13 cellular contexts compared by ENCODE assay signal in the genomic region with DNA sequence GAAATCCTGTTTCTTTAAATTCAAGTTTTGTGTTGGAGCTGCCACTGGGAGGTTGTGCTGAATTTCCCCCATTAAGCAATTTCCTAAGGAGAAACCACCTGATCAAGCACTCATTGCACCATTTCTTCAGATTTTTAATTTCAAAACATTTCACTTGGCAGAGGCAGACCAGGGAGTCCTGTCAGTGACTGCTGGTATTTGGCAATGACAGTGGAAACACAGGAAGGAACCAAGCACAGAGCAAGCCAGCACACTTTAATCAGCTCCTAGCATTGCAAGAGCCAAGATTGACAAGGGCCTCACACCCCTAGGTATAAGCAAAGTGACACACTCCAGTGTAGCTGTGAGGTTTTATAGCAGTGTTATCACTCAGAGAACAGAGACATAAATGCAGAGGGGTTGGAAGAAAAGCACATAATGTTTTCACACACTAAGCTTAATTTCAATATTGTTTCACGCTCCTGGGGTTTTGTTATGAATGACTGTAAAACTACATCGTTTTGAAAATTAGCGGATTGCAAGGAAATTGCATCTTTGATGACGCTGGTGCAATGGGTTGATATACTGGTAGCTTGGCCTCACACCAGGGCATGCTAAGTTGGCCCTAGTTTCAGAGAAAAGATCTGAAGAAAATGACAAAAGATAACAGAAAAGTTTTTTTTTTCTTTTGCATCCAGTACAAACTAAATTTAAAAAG.
DNase-seq lines count a peak whose midpoint lies in the region; ATAC-seq and TF ChIP-seq lines count a peak whose summit lies in the region.
"Had no signal": no experiment of that assay in that cellular context is flagged by ENCODE, and none has a peak within 500 bp of the region (broad histone marks: within the 10 kb centered on the region; RNA-seq: fewer than 3 reads in every experiment).

No MANE protein-coding gene starts in this region.

- H3K9me1 ChIP-seq in IMR-90 (ENCODE audit: insufficient read depth, low read length): no peaks in the 10 kb centered on the region

- no peaks in the 10 kb centered on the region for H3K36me3 Mint-ChIP-seq in MCF 10A (ENCODE audit: insufficient read depth, unreplicated experiment)
- H3K36me3 Mint-ChIP-seq in activated CD4-positive, alpha-beta T cell treated with anti-CD3 and anti-CD28 coated beads for 36 hours (ENCODE audit: low read depth): no peaks in the 10 kb centered on the region
- H3K36me3 Mint-ChIP-seq: stimulated activated effector memory CD8-positive, alpha-beta T cell treated with anti-CD3 and anti-CD28 coated beads, Interleukin-12 subunit alpha, Interleukin-12 subunit beta, amount 100 ng/mL, for 72 hours had no signal

- in situ Hi-C loops in IMR-90 (cut with MboI; ENCODE audit: low sequenced_read_pairs): no loop called here

- H3K4me3 ChIP-seq in IMR-90 (ENCODE audit: insufficient read depth, low read depth, low read length) (no peak overlapping the region), hepatocyte (no peak overlapping the region), suprapubic skin (no peak overlapping the region)

- H3K4me2 ChIP-seq in IMR-90 (ENCODE audit: low read depth, low read length) (peak overlapping the region; percentile 0; the same call in 1 of the 2 replicates), hepatocyte (no peak overlapping the region)

- dilution Hi-C loops in IMR-90 (cut with HindIII; ENCODE audit: low sequenced_read_pairs, unreplicated experiment): no loop called here

- H2BK15ac ChIP-seq in IMR-90 (ENCODE audit: low read depth, low read length): peak overlapping the region; percentile 5; the same call in 2 of the 3 replicates

- DNase-seq in IMR-90 (peak; percentile 38), MCF 10A (ENCODE audit: unreplicated experiment) (peak; percentile 92), hepatocyte (ENCODE audit: low spot score) (peak; percentile 11), suprapubic skin (ENCODE audit: low spot score in 2 of 2) (no peak), UCSD-AML1 (lab: John Stamatoyannopoulos, UW; ENCODE audit: unreplicated experiment) (no peak)
- no peak for DNase-seq in activated CD4-positive, alpha-beta T cell treated with anti-CD3 and anti-CD28 coated beads for 36 hours
- DNase-seq: activated CD4-positive, CD25-positive, alpha-beta regulatory T cell; NCI-H2171 treated with DMSO at 0.1 percent for 48 hours; SHP77 treated with DMSO at 0.1 percent for 48 hours had no signal

- peak overlapping the region; percentile 58 for H2AFZ ChIP-seq in IMR-90 (replicated peaks; ENCODE audit: low read length, poor library complexity)
- no peak overlapping the region for H2AFZ ChIP-seq in hepatocyte

- H3K9me3 ChIP-seq in IMR-90 (ENCODE audit: control insufficient read depth, insufficient read depth, low read length) (no peaks in the 10 kb centered on the region), hepatocyte (ENCODE audit: low read depth) (no peaks in the 10 kb centered on the region), suprapubic skin (no peaks in the 10 kb centered on the region)

- peak overlapping the region; percentile 62 for H3K18ac ChIP-seq in IMR-90 (ENCODE audit: low read depth, low read length)

- no peak overlapping the region for H3K9ac ChIP-seq in IMR-90 (ENCODE audit: low read depth, low read length)

- TF ChIP-seq RAD21 in IMR-90 (IDR thresholded peaks at IDR 0.05; ENCODE audit: low read length): no peak

- peak overlapping the region; percentile 15 for H3K14ac ChIP-seq in IMR-90 (replicated peaks; ENCODE audit: low read depth, low read length)

- H3K56ac ChIP-seq in IMR-90 (ENCODE audit: extremely low read depth, insufficient read depth, low read length): peak overlapping the region; percentile 56; the same call in 1 of the 2 replicates

- ATAC-seq in IMR-90 (ENCODE audit: low read depth) (peak; percentile 28; the same call in 1 of the 2 replicates), GM19395 (IDR thresholded peaks at IDR 0.05; ENCODE audit: unreplicated experiment) (no peak)
- ATAC-seq in activated CD4-positive, alpha-beta T cell treated with anti-CD3 and anti-CD28 coated beads for 36 hours: no peak
- ATAC-seq: activated T-helper 17 cell treated with anti-CD3 and anti-CD28 coated beads, Interleukin-2, amount 50 U/mL, for 72 hours; stimulated activated effector memory CD8-positive, alpha-beta T cell treated with anti-CD3 and anti-CD28 coated beads, Interleukin-12 subunit alpha, Interleukin-12 subunit beta, amount 100 ng/mL, for 72 hours had no signal

- H2AK5ac ChIP-seq in IMR-90 (ENCODE audit: low read depth, low read length): peak overlapping the region; percentile 52

- no peaks in the 10 kb centered on the region for H3K27me3 ChIP-seq in IMR-90 (ENCODE audit: control insufficient read depth, insufficient read depth, low read length)
- no peaks in the 10 kb centered on the region for H3K27me3 ChIP-seq in hepatocyte
- H3K27me3 ChIP-seq in suprapubic skin: no peaks in the 10 kb centered on the region

- CTCF ChIA-PET in IMR-90 (lab: Yijun Ruan, JAX) (interaction anchor here (0.7 to 1.8 kb wide), 3 partner anchors 26 to 50 kb away, joined by 3 to 5 read pairs (median 4); no protein-coding TSS in a partner anchor), MCF 10A (lab: Yijun Ruan, JAX) (interaction anchor here (0.6 to 1.1 kb wide), 4 partner anchors 74 to 1309 kb away, joined by 3 to 4 read pairs (median 3); no protein-coding TSS in a partner anchor)
- CTCF ChIA-PET in activated CD4-positive, alpha-beta T cell treated with anti-CD3 and anti-CD28 coated beads for 36 hours (lab: Charles Lee): interaction anchor here (0.6 kb wide), 1 partner anchor 25 kb away, joined by 3 read pairs; no protein-coding TSS in a partner anchor

- intact Hi-C loops in IMR-90 (cut with micrococcal nuclease): loop anchor here (10.0 kb wide), 2 partner anchors 138 to 768 kb away; partner anchors contain the start of gene TFAP2A
- intact Hi-C loops in MCF 10A (cut with micrococcal nuclease): loop anchor here (10.0 kb wide), 1 partner anchor 758 kb away; no protein-coding TSS in a partner anchor
- intact Hi-C loops in activated CD4-positive, alpha-beta T cell treated with anti-CD3 and anti-CD28 coated beads for 36 hours (cut with DNase I, micrococcal nuclease): no loop called here

- H3K36me3 ChIP-seq in IMR-90 (ENCODE audit: control insufficient read depth, insufficient read depth, low read length) (no peaks in the 10 kb centered on the region), hepatocyte (replicated peaks; ENCODE audit: insufficient read depth, low read depth) (no peaks in the 10 kb centered on the region), suprapubic skin (no peaks in the 10 kb centered on the region)

- H4K5ac ChIP-seq in IMR-90 (ENCODE audit: low read depth, low read length): peak overlapping the region; percentile 92; the same call in 1 of the 2 replicates

- BruUV-seq in IMR-90 (replicated peaks; lab: Mats Ljungman, UMichigan) (no TSS peak), MCF 10A (replicated peaks; lab: Mats Ljungman, UMichigan) (no TSS peak)

- peak overlapping the region; percentile 68 for H4K91ac ChIP-seq in IMR-90 (ENCODE audit: insufficient read depth, low read depth, low read length)

- no peak overlapping the region for H3K4me3 Mint-ChIP-seq in MCF 10A (ENCODE audit: unreplicated experiment)
- H3K4me3 Mint-ChIP-seq in activated CD4-positive, alpha-beta T cell treated with anti-CD3 and anti-CD28 coated beads for 36 hours: no peak overlapping the region
- H3K4me3 Mint-ChIP-seq: activated T-helper 17 cell treated with anti-CD3 and anti-CD28 coated beads, Interleukin-2, amount 50 U/mL, for 72 hours; stimulated activated effector memory CD8-positive, alpha-beta T cell treated with anti-CD3 and anti-CD28 coated beads, Interleukin-12 subunit alpha, Interleukin-12 subunit beta, amount 100 ng/mL, for 72 hours had no signal

- POLR2A ChIA-PET in IMR-90 (lab: Charles Lee; ENCODE audit: unreplicated experiment) (no interaction called here), MCF 10A (lab: Yijun Ruan, JAX) (interaction anchor here (0.6 to 3.0 kb wide), 13 partner anchors 9 to 769 kb away, joined by 3 to 25 read pairs (median 4); partner anchors contain the start of gene TFAP2A)
- POLR2A ChIA-PET in activated CD4-positive, alpha-beta T cell treated with anti-CD3 and anti-CD28 coated beads for 36 hours (lab: Charles Lee): no interaction called here

- no peaks in the 10 kb centered on the region for H3K9me2 ChIP-seq in hepatocyte (replicated peaks; ENCODE audit: insufficient read depth)

- H2BK5ac ChIP-seq in IMR-90 (ENCODE audit: low read depth, low read length, poor library complexity, severe bottlenecking): peak overlapping the region; percentile 83

- H4K8ac ChIP-seq in IMR-90 (ENCODE audit: low read depth in 2 of 2, low read length in 2 of 2): peak overlapping the region; percentile 1 to 92; a peak in 3 of 4 replicates

- H2BK120ac ChIP-seq in IMR-90 (ENCODE audit: low read depth, low read length): peak overlapping the region; percentile 87

- H3K4me1 Mint-ChIP-seq in MCF 10A (ENCODE audit: insufficient read depth, unreplicated experiment): peaks cover 23% of the 10 kb centered on the region
- H3K4me1 Mint-ChIP-seq in activated CD4-positive, alpha-beta T cell treated with anti-CD3 and anti-CD28 coated beads for 36 hours: no peaks in the 10 kb centered on the region
- H3K4me1 Mint-ChIP-seq: activated T-helper 17 cell treated with anti-CD3 and anti-CD28 coated beads, Interleukin-2, amount 50 U/mL, for 72 hours; stimulated activated effector memory CD8-positive, alpha-beta T cell treated with anti-CD3 and anti-CD28 coated beads, Interleukin-12 subunit alpha, Interleukin-12 subunit beta, amount 100 ng/mL, for 72 hours had no signal

- H4K20me1 ChIP-seq in IMR-90 (ENCODE audit: insufficient read depth, low read length): no peaks in the 10 kb centered on the region
- no peaks in the 10 kb centered on the region for H4K20me1 ChIP-seq in hepatocyte (ENCODE audit: insufficient read depth, poor library complexity, severe bottlenecking)

- H3K27ac Mint-ChIP-seq in MCF 10A (ENCODE audit: low read depth, unreplicated experiment): peak overlapping the region; percentile 32
- H3K27ac Mint-ChIP-seq in activated CD4-positive, alpha-beta T cell treated with anti-CD3 and anti-CD28 coated beads for 36 hours: no peak overlapping the region
- H3K27ac Mint-ChIP-seq: activated T-helper 17 cell treated with anti-CD3 and anti-CD28 coated beads, Interleukin-2, amount 50 U/mL, for 72 hours; stimulated activated effector memory CD8-positive, alpha-beta T cell treated with anti-CD3 and anti-CD28 coated beads, Interleukin-12 subunit alpha, Interleukin-12 subunit beta, amount 100 ng/mL, for 72 hours had no signal

- no peak for TF ChIP-seq POLR2A in IMR-90 (IDR thresholded peaks at IDR 0.05; ENCODE audit: low read depth, low read length)
- no peak for TF ChIP-seq POLR2A in suprapubic skin (IDR thresholded peaks at IDR 0.05)

- no peaks in the 10 kb centered on the region for H3K9me3 Mint-ChIP-seq in MCF 10A (ENCODE audit: unreplicated experiment)
- H3K9me3 Mint-ChIP-seq in activated CD4-positive, alpha-beta T cell treated with anti-CD3 and anti-CD28 coated beads for 36 hours (ENCODE audit: low read depth): peaks cover 5% of the 10 kb centered on the region

- peak overlapping the region; percentile 65 for H3K23ac ChIP-seq in IMR-90 (ENCODE audit: low read depth, low read length)

- H3K4me1 ChIP-seq in IMR-90 (ENCODE audit: control insufficient read depth, insufficient read depth, low read length) (peaks cover 6% of the 10 kb centered on the region), hepatocyte (ENCODE audit: insufficient read depth) (peaks cover 13% of the 10 kb centered on the region), suprapubic skin (no peaks in the 10 kb centered on the region)

- no peak for TF ChIP-seq EP300 in suprapubic skin (IDR thresholded peaks at IDR 0.05)

- no peak for TF ChIP-seq CTCF in 22Rv1 (IDR thresholded peaks at IDR 0.05)
- no peak for TF ChIP-seq CTCF in IMR-90 (conservative IDR thresholded peaks at IDR 0.05; ENCODE audit: low read depth, low read length)
- no peak for TF ChIP-seq CTCF in MCF 10A (IDR thresholded peaks at IDR 0.05; ENCODE audit: unreplicated experiment)
- TF ChIP-seq CTCF in hepatocyte (IDR thresholded peaks at IDR 0.05; ENCODE audit: poor library complexity): no peak
- no peak for TF ChIP-seq CTCF in suprapubic skin (IDR thresholded peaks at IDR 0.05)

- H3K27me3 Mint-ChIP-seq in MCF 10A (ENCODE audit: insufficient read depth, unreplicated experiment): no peaks in the 10 kb centered on the region
- no peaks in the 10 kb centered on the region for H3K27me3 Mint-ChIP-seq in activated CD4-positive, alpha-beta T cell treated with anti-CD3 and anti-CD28 coated beads for 36 hours
- H3K27me3 Mint-ChIP-seq: activated T-helper 17 cell treated with anti-CD3 and anti-CD28 coated beads, Interleukin-2, amount 50 U/mL, for 72 hours had no signal

- H2BK20ac ChIP-seq in IMR-90 (ENCODE audit: low read depth, low read length): peak overlapping the region; percentile 85

- H3K27ac ChIP-seq in 22Rv1 (0 out of 2 replicates have a peak overlapping the region, but pooled peaks have one; percentile 2), IMR-90 (ENCODE audit: insufficient read depth, low read length) (peak overlapping the region; percentile 60), hepatocyte (no peak overlapping the region), suprapubic skin (no peak overlapping the region)

- H3K79me2 ChIP-seq in hepatocyte: no peaks in the 10 kb centered on the region

- no CpG with 5 or more reads among the region's 4 CpGs for WGBS in IMR-90 (ENCODE audit: extremely low coverage in 2 of 2, insufficient read length in 1 of 2), 2 experiments
- WGBS in hepatocyte (ENCODE audit: low lambda C conversion rate, missing lambda C conversion rate): 84% methylated on average over 4 of the region's 4 CpGs
- 44% methylated on average over 4 of the region's 4 CpGs for WGBS in suprapubic skin

- H3K4ac ChIP-seq in IMR-90 (ENCODE audit: low read depth, low read length): peak overlapping the region; percentile 77

- H3K79me1 ChIP-seq in IMR-90 (ENCODE audit: low read depth in 1 of 2, low read length in 2 of 2): no peaks in the 10 kb centered on the region

- peak overlapping the region; percentile 22 for H2AK9ac ChIP-seq in IMR-90 (replicated peaks; ENCODE audit: low read depth, low read length, poor library complexity)

Comparison
In these comparisons a context has a peak if more than half of its experiments do, and no peak if none do; other contexts are left out.
1. H3K27ac ChIP-seq: peak in 22Rv1 (single experiment) and IMR-90 (single experiment); none in hepatocyte (single experiment) and suprapubic skin (single experiment).
2. DNase-seq: peak in IMR-90 (single experiment), MCF 10A (single experiment) and hepatocyte (single experiment); none in activated CD4-positive, alpha-beta T cell treated with anti-CD3 and anti-CD28 coated beads for 36 hours (single experiment), suprapubic skin (0 of 2) and UCSD-AML1 (single experiment).
3. intact Hi-C loops: an anchor here in IMR-90 (10.0 kb wide) and MCF 10A (10.0 kb wide); none called in activated CD4-positive, alpha-beta T cell treated with anti-CD3 and anti-CD28 coated beads for 36 hours.